Comparison of ENCODE assay signal across 12 cellular contexts in genomic region chr16:28426060-28426680, GRCh38. TPM values are rescaled to one million over a fixed set of nuclear protein-coding genes. Genes with fewer than 3 reads are reported as not detected.
DNase-seq lines count a peak whose midpoint lies in the region; ATAC-seq, FAIRE-seq and TF ChIP-seq lines count a peak whose summit lies in the region.
"Not testable (repeated sequence)": the region's sequence is repeated elsewhere in the genome, so short reads cannot be mapped to it uniquely, and the experiment has no call there.
"Had no signal": no experiment of that assay in that cellular context is flagged by ENCODE, and none has a peak within 500 bp of the region (broad histone marks: within the 10 kb centered on the region; RNA-seq: fewer than 3 reads in every experiment).

No MANE protein-coding gene starts in this region.

- intact Hi-C loops in CD4-positive, alpha-beta T cell (cut with DNase I, micrococcal nuclease); activated B cell treated with CpG ODN at 0.5 μM for 24 hours (cut with micrococcal nuclease); sciatic nerve (cut with DNase I): not testable (repeated sequence)

- not testable (repeated sequence) for H3K27ac ChIP-seq in CD4-positive, alpha-beta T cell (ENCODE audit: low read depth, low read length)

- not testable (repeated sequence) for H3K27ac Mint-ChIP-seq in CD4-positive, alpha-beta T cell; activated B cell treated with CpG ODN at 0.5 μM for 24 hours; chondrocyte (ENCODE audit: unreplicated experiment)

- not testable (repeated sequence) for H3K4me3 Mint-ChIP-seq in CD4-positive, alpha-beta T cell; activated B cell treated with CpG ODN at 0.5 μM for 24 hours
- H3K4me3 Mint-ChIP-seq in chondrocyte (ENCODE audit: unreplicated experiment): peak overlapping the region; percentile 38

- H3K27me3 Mint-ChIP-seq in CD4-positive, alpha-beta T cell; activated B cell treated with CpG ODN at 0.5 μM for 24 hours; chondrocyte (ENCODE audit: low read depth): not testable (repeated sequence)

- not testable (repeated sequence) for H3K27me3 ChIP-seq in CD4-positive, alpha-beta T cell (ENCODE audit: control insufficient read depth, insufficient read depth, low read length)

- not testable (repeated sequence) for H3K36me3 Mint-ChIP-seq in CD4-positive, alpha-beta T cell (ENCODE audit: low read depth); activated B cell treated with CpG ODN at 0.5 μM for 24 hours (ENCODE audit: low read depth); chondrocyte (ENCODE audit: low read depth)

- H3K9me3 ChIP-seq in CD4-positive, alpha-beta T cell (ENCODE audit: control insufficient read depth, low read length): not testable (repeated sequence)

- TF ChIP-seq POLR2A in H54 (IDR thresholded peaks at IDR 0.05; ENCODE audit: low read depth, low read length): not testable (repeated sequence)

- not testable (repeated sequence) for DNase-seq in CD4-positive, alpha-beta T cell; H54 (ENCODE audit: insufficient read length, low spot score); activated B cell treated with CpG ODN at 0.5 μM for 24 hours; chondrocyte (ENCODE audit: low spot score); left lobe of liver (ENCODE audit: low spot score); sciatic nerve (ENCODE audit: low spot score)

- peak; percentile 64 for FAIRE-seq in H54 (lab: Jason Lieb, UNC)

- peak; percentile 89 for ATAC-seq in CD4-positive, alpha-beta T cell (ENCODE audit: poor library complexity)
- ATAC-seq in GM19438 (IDR thresholded peaks at IDR 0.05; ENCODE audit: low read depth, unreplicated experiment) (peak; percentile 77), HG03196 (IDR thresholded peaks at IDR 0.05; ENCODE audit: unreplicated experiment) (peak; percentile 78), activated B cell treated with CpG ODN at 0.5 μM for 24 hours (ENCODE audit: low read depth) (peak; percentile 95), left lobe of liver (peak; percentile 100), sciatic nerve (peak; percentile 99)

- TF ChIP-seq CTCF in CD4-positive, alpha-beta T cell (IDR thresholded peaks at IDR 0.05); activated B cell treated with CpG ODN at 0.5 μM for 24 hours (IDR thresholded peaks at IDR 0.05); chondrocyte (IDR thresholded peaks at IDR 0.05): not testable (repeated sequence)

- POLR2A ChIA-PET in CD4-positive, alpha-beta T cell (lab: Charles Lee); activated B cell treated with CpG ODN at 0.5 μM for 24 hours (lab: Charles Lee): not testable (repeated sequence)

- not testable (repeated sequence) for H3K9me3 Mint-ChIP-seq in CD4-positive, alpha-beta T cell; activated B cell treated with CpG ODN at 0.5 μM for 24 hours; chondrocyte (ENCODE audit: low read depth)

- H3K4me1 Mint-ChIP-seq in CD4-positive, alpha-beta T cell (ENCODE audit: low read depth); activated B cell treated with CpG ODN at 0.5 μM for 24 hours; chondrocyte (ENCODE audit: low read depth): not testable (repeated sequence)

- CTCF ChIA-PET in CD4-positive, alpha-beta T cell (lab: Charles Lee); activated B cell treated with CpG ODN at 0.5 μM for 24 hours (lab: Charles Lee): not testable (repeated sequence)

RNA-seq across cellular contexts. Expression of gene EIF3CL, which starts 22.5 kb away (rescaled TPM):
- total RNA-seq in CD4-positive, alpha-beta T cell: 10 to 100 TPM; 42.7 to 57.8 TPM
- 98.8 and 99.8 TPM in 2 replicates for total RNA-seq in activated B cell treated with CpG ODN at 0.5 μM for 24 hours
- 62.1 to 102 TPM (median 74.2 TPM) in 3 replicates for total RNA-seq in chondrocyte
- 11.6 TPM for total RNA-seq in left lobe of liver
- total RNA-seq in sciatic nerve: 49.8 TPM

RNA-seq across cellular contexts. Expression of gene NPIPB7, which starts 46.0 kb away (rescaled TPM):
- total RNA-seq in CD4-positive, alpha-beta T cell: not detected
- total RNA-seq in activated B cell treated with CpG ODN at 0.5 μM for 24 hours (0.34 TPM in 1 of 2 replicates, not detected in the other), chondrocyte (0.45 TPM in 1 of 3 replicates, not detected in the others), left lobe of liver (not detected), sciatic nerve (not detected)
- total RNA-seq: mesenteric fat pad, prostate gland, smooth muscle cell, subcutaneous adipose tissue had no signal
